In genomic region chr16:88785106-88785924, GRCh38 we compare ENCODE assay signal across 1 cellular context.
A peak's percentile ranks its signal among the peaks of the same experiment; 100 is the strongest.
TF ChIP-seq lines count a peak whose summit lies in the region.

Gene PIEZO1, minus strand, starts transcription at chr16:88785220. Its CDS starts 256 bp downstream, at chr16:88784964.

TF ChIP-seq in GM12878, 131 proteins besides CTCF, POLR2A, EP300 and RAD21 (continued from another document):
- TF ChIP-seq PRDM15 (CRISPR knock-in tag; IDR thresholded peaks at IDR 0.05): no peak
- peak; percentile 40; the same call in 1 of the 2 replicates for TF ChIP-seq NFXL1 (IDR thresholded peaks at IDR 0.05; ENCODE audit: borderline replicate concordance)
- TF ChIP-seq TCF12 (IDR thresholded peaks at IDR 0.05; ENCODE audit: low read depth, low read length): no peak
- TF ChIP-seq TCF7 (IDR thresholded peaks at IDR 0.05; ENCODE audit: borderline replicate concordance): no peak
- TF ChIP-seq CEBPB (IDR thresholded peaks at IDR 0.05; ENCODE audit: borderline replicate concordance in 1 of 2, low read depth in 2 of 2, low read length in 2 of 2): peak in 1 of 2 experiments; percentile 20; a peak in 1 of 4 replicates
- TF ChIP-seq POLR2AphosphoS5 (IDR thresholded peaks at IDR 0.05; ENCODE audit: low read length): peak; percentile 77; the same call in 1 of the 2 replicates
- TF ChIP-seq EGR1 (IDR thresholded peaks at IDR 0.05; ENCODE audit: borderline replicate concordance in 1 of 2, low read depth in 2 of 2, low read length in 2 of 2): peak in 1 of 2 experiments; percentile 75; a peak in 2 of 3 replicates
- TF ChIP-seq NBN (IDR thresholded peaks at IDR 0.05): no peak
